16 cellular contexts compared by ENCODE assay signal in the genomic region with DNA sequence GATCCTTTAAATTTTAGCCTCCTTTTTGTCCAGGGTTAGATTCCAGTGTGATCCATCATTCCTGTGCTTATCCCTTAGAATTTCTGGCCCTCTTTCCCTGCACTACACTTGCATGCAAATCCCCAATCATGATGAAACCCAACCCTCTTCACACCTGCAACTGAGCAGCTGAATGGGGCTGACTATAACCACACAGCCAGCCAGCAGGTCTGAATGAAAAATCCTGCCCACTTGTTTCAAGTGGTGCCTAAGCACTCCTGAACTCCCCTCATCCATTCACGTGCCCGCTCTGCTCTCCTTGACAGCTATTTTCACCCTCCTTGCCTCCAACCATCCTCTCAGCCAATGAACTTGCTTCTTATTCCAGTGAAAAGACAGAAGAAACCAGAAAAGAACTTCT.
DNase-seq lines count a peak whose midpoint lies in the region; ATAC-seq and TF ChIP-seq lines count a peak whose summit lies in the region.
"Had no signal": no experiment of that assay in that cellular context is flagged by ENCODE, and none has a peak within 500 bp of the region (broad histone marks: within the 10 kb centered on the region; RNA-seq: fewer than 3 reads in every experiment).

No MANE protein-coding gene starts in this region.

- H3K4me1 ChIP-seq in upper lobe of right lung (no peaks in the 10 kb centered on the region), colonic mucosa (no peaks in the 10 kb centered on the region)
- H3K4me1 ChIP-seq: SJSA1 had no signal

- H3K4me3 ChIP-seq in upper lobe of right lung: no peak overlapping the region
- no peak overlapping the region for H3K4me3 ChIP-seq in colonic mucosa
- H3K4me3 ChIP-seq: BLaER1 treated with 17β-estradiol and CSF1 and Interleukin-3, amounts not matched to agents 10 nM and 100 nM; MG63; SJSA1 had no signal

- H3K27ac ChIP-seq in upper lobe of right lung (no peak overlapping the region), colonic mucosa (no peak overlapping the region)
- H3K27ac ChIP-seq: BLaER1 treated with 17β-estradiol and CSF1 and Interleukin-3, amounts not matched to agents 10 nM and 100 nM; SJSA1 had no signal

- H3K9me3 ChIP-seq in upper lobe of right lung (no peaks in the 10 kb centered on the region), colonic mucosa (no peaks in the 10 kb centered on the region)
- H3K9me3 ChIP-seq: MG63, SJSA1 had no signal

- no peaks in the 10 kb centered on the region for H3K27me3 ChIP-seq in upper lobe of right lung
- H3K27me3 ChIP-seq in colonic mucosa: no peaks in the 10 kb centered on the region
- H3K27me3 ChIP-seq: BLaER1 treated with 17β-estradiol and CSF1 and Interleukin-3, amounts not matched to agents 10 nM and 100 nM; MG63; SJSA1 had no signal

- intact Hi-C loops in upper lobe of right lung (cut with DNase I): no loop called here
- intact Hi-C loops in colonic mucosa (cut with DNase I): no loop called here

- no peak for TF ChIP-seq CTCF in upper lobe of right lung (IDR thresholded peaks at IDR 0.05)
- TF ChIP-seq CTCF in colonic mucosa (IDR thresholded peaks at IDR 0.05): no peak

- no peaks in the 10 kb centered on the region for H3K36me3 ChIP-seq in upper lobe of right lung
- H3K36me3 ChIP-seq in colonic mucosa: no peaks in the 10 kb centered on the region
- H3K36me3 ChIP-seq: BLaER1 treated with 17β-estradiol and CSF1 and Interleukin-3, amounts not matched to agents 10 nM and 100 nM; MG63; SJSA1 had no signal

- no peak overlapping the region for H3K9ac ChIP-seq in colonic mucosa (ENCODE audit: low read depth in 2 of 2, low read length in 2 of 2)
- H3K9ac ChIP-seq: BLaER1 treated with 17β-estradiol and CSF1 and Interleukin-3, amounts not matched to agents 10 nM and 100 nM had no signal

- DNase-seq in NCI-H146 (lab: John Stamatoyannopoulos, UW): peak; percentile 27
- DNase-seq in NCI-H146 treated with DMSO at 0.1 percent for 48 hours (lab: John Stamatoyannopoulos, UW; ENCODE audit: unreplicated experiment): no peak
- peak; percentile 95 for DNase-seq in NCI-H2107 treated with DMSO at 0.1 percent for 48 hours (lab: John Stamatoyannopoulos, UW; ENCODE audit: unreplicated experiment)
- DNase-seq in NCI-H526 (lab: John Stamatoyannopoulos, UW): peak; percentile 53 to 88
- DNase-seq in upper lobe of right lung: no peak
- DNase-seq in NAMALWA (ENCODE audit: low spot score): no peak
- no peak for DNase-seq in colonic mucosa
- DNase-seq: CD8-positive, alpha-beta memory T cell; H7; MG63; NCI-H1105 treated with DMSO at 0.1 percent for 48 hours; NCI-H774; T-helper 2 cell had no signal

- ATAC-seq in upper lobe of right lung: peak; percentile 84
- ATAC-seq in HG02678 (IDR thresholded peaks at IDR 0.05; ENCODE audit: unreplicated experiment): no peak

Comparison
In these comparisons a context has a peak if more than half of its experiments do, and no peak if none do; other contexts are left out.
1. DNase-seq: peak in NCI-H146 (single experiment), NCI-H2107 treated with DMSO at 0.1 percent for 48 hours (single experiment) and NCI-H526 (2 of 2); none in NCI-H146 treated with DMSO at 0.1 percent for 48 hours (single experiment), upper lobe of right lung (single experiment), NAMALWA (single experiment) and colonic mucosa (single experiment).